Comparison of ENCODE assay signal across 9 cellular contexts in genomic region chr12:95116773-95117172, GRCh38. TPM values are rescaled to one million over a fixed set of nuclear protein-coding genes. Genes with fewer than 3 reads are reported as not detected.
DNase-seq lines count a peak whose midpoint lies in the region; ATAC-seq and TF ChIP-seq lines count a peak whose summit lies in the region.
"Had no signal": no experiment of that assay in that cellular context is flagged by ENCODE, and none has a peak within 500 bp of the region (broad histone marks: within the 10 kb centered on the region; RNA-seq: fewer than 3 reads in every experiment).

No MANE protein-coding gene starts in this region.

- no peaks in the 10 kb centered on the region for H3K27me3 Mint-ChIP-seq in Calu3 (ENCODE audit: unreplicated experiment)
- H3K27me3 Mint-ChIP-seq: IgD-negative memory B cell had no signal

- no peak for TF ChIP-seq RAD21 in Ishikawa (IDR thresholded peaks at IDR 0.05; ENCODE audit: low read depth)

- CTCF ChIA-PET in Calu3 (lab: Charles Lee) (interaction anchor here (0.5 to 2.0 kb wide), 23 partner anchors 12 to 418 kb away, joined by 3 to 44 read pairs (median 5); partner anchors contain the start of genes FGD6, NDUFA12, NR2C1 and VEZT), HEK293T (lab: Yijun Ruan, JAX) (interaction anchor here (0.9 to 2.0 kb wide), 6 partner anchors 10 to 423 kb away, joined by 3 to 9 read pairs (median 4); partner anchors contain the start of gene VEZT)

- peak; percentile 23; the same call in 1 of the 2 replicates for TF ChIP-seq EP300 in Ishikawa (IDR thresholded peaks at IDR 0.05; ENCODE audit: borderline replicate concordance)

- POLR2A ChIA-PET in HEK293T (lab: Yijun Ruan, JAX): interaction anchor here (0.9 to 1.0 kb wide), 2 partner anchors 149 to 418 kb away, joined by 3 read pairs; no protein-coding TSS in a partner anchor

- peaks cover 47% of the 10 kb centered on the region for H3K4me1 Mint-ChIP-seq in Calu3 (ENCODE audit: low read depth, unreplicated experiment)

- TF ChIP-seq CTCF in Calu3 (IDR thresholded peaks at IDR 0.05; ENCODE audit: unreplicated experiment): no peak

- intact Hi-C loops in Calu3 (cut with micrococcal nuclease; ENCODE audit: unreplicated experiment): loop anchor here (1.0 to 5.0 kb wide), 5 partner anchors 13 to 418 kb away; partner anchors contain the start of genes FGD6 and VEZT

- peak overlapping the region; percentile 99 for H3K27ac Mint-ChIP-seq in Calu3 (ENCODE audit: unreplicated experiment)

- no TSS peak for BruUV-seq in Calu3 (replicated peaks; lab: Mats Ljungman, UMichigan)

- ATAC-seq in GM21447 (IDR thresholded peaks at IDR 0.05; ENCODE audit: unreplicated experiment): peak; percentile 48

- H3K4me3 Mint-ChIP-seq in Calu3 (ENCODE audit: low read depth, unreplicated experiment): peak overlapping the region; percentile 78
- H3K4me3 Mint-ChIP-seq: IgD-negative memory B cell had no signal

- DNase-seq in Calu3: peak; percentile 76
- peak; percentile 86 for DNase-seq in islet precursor cell
- no peak for DNase-seq in amniotic stem cell (lab: John Stamatoyannopoulos, UW)
- no peak for DNase-seq in HEK293T (ENCODE audit: extremely low spot score)
- no peak for DNase-seq in NCI-H187 treated with DMSO at 0.1 percent for 48 hours (lab: John Stamatoyannopoulos, UW)
- DNase-seq in Kasumi-1 (lab: John Stamatoyannopoulos, UW): no peak

- H3K9me3 Mint-ChIP-seq in Calu3 (ENCODE audit: low read depth, unreplicated experiment): no peaks in the 10 kb centered on the region
- H3K9me3 Mint-ChIP-seq: IgD-negative memory B cell had no signal

- H3K36me3 Mint-ChIP-seq in Calu3 (ENCODE audit: insufficient read depth, unreplicated experiment): peaks cover 65% of the 10 kb centered on the region

TF ChIP-seq in Ishikawa, 13 proteins besides CTCF, POLR2A, EP300 and RAD21:
- no peak for TF ChIP-seq CEBPB (IDR thresholded peaks at IDR 0.05)
- TF ChIP-seq, protein P1, sequence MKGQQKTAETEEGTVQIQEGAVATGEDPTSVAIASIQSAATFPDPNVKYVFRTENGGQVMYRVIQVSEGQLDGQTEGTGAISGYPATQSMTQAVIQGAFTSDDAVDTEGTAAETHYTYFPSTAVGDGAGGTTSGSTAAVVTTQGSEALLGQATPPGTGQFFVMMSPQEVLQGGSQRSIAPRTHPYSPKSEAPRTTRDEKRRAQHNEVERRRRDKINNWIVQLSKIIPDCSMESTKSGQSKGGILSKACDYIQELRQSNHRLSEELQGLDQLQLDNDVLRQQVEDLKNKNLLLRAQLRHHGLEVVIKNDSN (IDR thresholded peaks at IDR 0.05): no peak
- TF ChIP-seq FOXM1 (IDR thresholded peaks at IDR 0.05; ENCODE audit: borderline replicate concordance, low read depth): no peak
TF ChIP-seq in Ishikawa: peak in this region for 0.

TF ChIP-seq in HEK293T, 16 proteins besides CTCF, POLR2A, EP300 and RAD21:
- TF ChIP-seq SP1 (IDR thresholded peaks at IDR 0.05) (no peak), FOXM1 (IDR thresholded peaks at IDR 0.05; ENCODE audit: borderline replicate concordance) (no peak), FOXK2 (IDR thresholded peaks at IDR 0.05) (no peak), BHLHE40 (IDR thresholded peaks at IDR 0.05; ENCODE audit: borderline replicate concordance) (no peak), ZNF384 (IDR thresholded peaks at IDR 0.05) (no peak), NFRKB (IDR thresholded peaks at IDR 0.05) (no peak), ELF4 (IDR thresholded peaks at IDR 0.05) (no peak), FOXA1 (IDR thresholded peaks at IDR 0.05) (no peak), TARDBP (IDR thresholded peaks at IDR 0.05) (no peak), HDGF (IDR thresholded peaks at IDR 0.05; ENCODE audit: borderline replicate concordance) (no peak), LEF1 (IDR thresholded peaks at IDR 0.05; ENCODE audit: borderline replicate concordance) (no peak), ARNT (IDR thresholded peaks at IDR 0.05) (no peak), L3MBTL2 (conservative IDR thresholded peaks at IDR 0.05) (no peak), SUZ12 (IDR thresholded peaks at IDR 0.05) (no peak), CTBP1 (IDR thresholded peaks at IDR 0.05; ENCODE audit: borderline replicate concordance) (no peak)
- TF ChIP-seq, protein P2, sequence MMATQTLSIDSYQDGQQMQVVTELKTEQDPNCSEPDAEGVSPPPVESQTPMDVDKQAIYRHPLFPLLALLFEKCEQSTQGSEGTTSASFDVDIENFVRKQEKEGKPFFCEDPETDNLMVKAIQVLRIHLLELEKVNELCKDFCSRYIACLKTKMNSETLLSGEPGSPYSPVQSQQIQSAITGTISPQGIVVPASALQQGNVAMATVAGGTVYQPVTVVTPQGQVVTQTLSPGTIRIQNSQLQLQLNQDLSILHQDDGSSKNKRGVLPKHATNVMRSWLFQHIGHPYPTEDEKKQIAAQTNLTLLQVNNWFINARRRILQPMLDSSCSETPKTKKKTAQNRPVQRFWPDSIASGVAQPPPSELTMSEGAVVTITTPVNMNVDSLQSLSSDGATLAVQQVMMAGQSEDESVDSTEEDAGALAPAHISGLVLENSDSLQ (IDR thresholded peaks at IDR 0.05): no peak

RNA-seq across cellular contexts. Expression of gene NR2C1, which starts 43.4 kb away (rescaled TPM):
- 43.9 and 50.3 TPM in 2 replicates for total RNA-seq in Calu3 (2022)

Comparison
In these comparisons a context has a peak if more than half of its experiments do, and no peak if none do; other contexts are left out.
1. DNase-seq: peak in Calu3 (single experiment) and islet precursor cell (single experiment); none in amniotic stem cell (single experiment), HEK293T (single experiment), NCI-H187 treated with DMSO at 0.1 percent for 48 hours (single experiment) and Kasumi-1 (0 of 2).